ENCODE assay signal across 18 cellular contexts in the genomic region with DNA sequence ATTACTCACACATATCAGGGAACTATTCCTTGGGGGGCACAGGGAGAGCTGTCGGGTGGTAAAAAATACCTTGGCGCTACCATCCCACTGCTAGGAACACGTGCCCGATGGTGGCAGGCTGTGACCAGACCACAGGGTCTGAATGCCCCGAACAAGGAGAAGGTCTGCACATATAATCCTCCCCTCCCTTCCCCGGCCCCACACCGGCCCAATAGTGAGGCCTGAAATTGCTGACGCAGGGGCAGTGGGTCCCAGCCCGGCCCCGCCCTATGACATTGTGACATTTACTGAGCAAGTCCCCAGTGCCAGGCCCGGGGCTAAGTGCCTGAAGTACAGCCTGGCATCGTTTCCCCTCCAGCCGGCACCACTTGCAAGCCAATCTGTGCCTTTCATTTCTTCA. TPM values are rescaled to one million over a fixed set of nuclear protein-coding genes. Genes with fewer than 3 reads are reported as not detected.
A peak's percentile ranks its signal among the peaks of the same experiment; 100 is the strongest.
DNase-seq lines count a peak whose midpoint lies in the region; ATAC-seq, FAIRE-seq and TF ChIP-seq lines count a peak whose summit lies in the region.
"Had no signal": no experiment of that assay in that cellular context is flagged by ENCODE, and none has a peak within 500 bp of the region (broad histone marks: within the 10 kb centered on the region; RNA-seq: fewer than 3 reads in every experiment).

No MANE protein-coding gene starts in this region.

- TF ChIP-seq POLR2A in esophagus squamous epithelium (IDR thresholded peaks at IDR 0.05) (peak in 1 of 4 donors; percentile 29), HepG2 (IDR thresholded peaks at IDR 0.05; ENCODE audit: insufficient read depth in 1 of 2, low read depth in 2 of 2, low read length in 2 of 2) (no peak)

- no peak overlapping the region for H3K4ac ChIP-seq in mesenchymal stem cell (ENCODE audit: low read depth in 1 of 2, low read length in 2 of 2)

- H2BK5ac ChIP-seq in mesenchymal stem cell (ENCODE audit: low read depth, low read length, poor library complexity, severe bottlenecking) = no peak overlapping the region

- H3K36me3 ChIP-seq in ascending aorta (no peaks in the 10 kb centered on the region), esophagus squamous epithelium (no peaks in the 10 kb centered on the region), right atrium auricular region (no peaks in the 10 kb centered on the region), skeletal muscle tissue (ENCODE audit: control insufficient read depth in 3 of 3, insufficient read depth in 3 of 3, low read length in 3 of 3) (peaks cover 0 to 3% (median 2%) of the 10 kb centered on the region in 3 donors), HepG2 (replicated peaks in 1 of 2; ENCODE audit: control insufficient read depth in 1 of 2, insufficient read depth in 2 of 2, low read length in 2 of 2) (no peaks in the 10 kb centered on the region), mesenchymal stem cell (ENCODE audit: control insufficient read depth in 1 of 2, insufficient read depth in 2 of 2, low read depth in 1 of 2, low read length in 2 of 2) (peaks cover 0 to 62% of the 10 kb centered on the region in 2 experiments)

- no peaks in the 10 kb centered on the region for H3K4me1 Mint-ChIP-seq in activated CD4-positive, alpha-beta T cell treated with anti-CD3 and anti-CD28 coated beads for 36 hours

- TF ChIP-seq EP300 in HepG2 (IDR thresholded peaks at IDR 0.05; ENCODE audit: low read depth in 2 of 2, low read length in 2 of 2) = no peak
- TF ChIP-seq EP300 in HepG2 (CRISPR knock-in tag; IDR thresholded peaks at IDR 0.05; ENCODE audit: borderline replicate concordance) = no peak

- no peak for TF ChIP-seq RAD21 in HepG2 (CRISPR knock-in tag; IDR thresholded peaks at IDR 0.05)

- ATAC-seq in HepG2 = no peak
- no peak for ATAC-seq in activated CD4-positive, alpha-beta T cell treated with anti-CD3 and anti-CD28 coated beads for 36 hours
- ATAC-seq: CD8-positive, alpha-beta T cell had no signal

- no peak overlapping the region for H3K4me2 ChIP-seq in HepG2 (ENCODE audit: low read depth, low read length)
- H3K4me2 ChIP-seq in mesenchymal stem cell (ENCODE audit: low read length, poor library complexity, severe bottlenecking) = no peak overlapping the region

- H3K4me3 ChIP-seq in ascending aorta (peak overlapping the region in 1 of 2 donors; percentile 30), esophagus squamous epithelium (no peak overlapping the region), right atrium auricular region (no peak overlapping the region), skeletal muscle tissue (ENCODE audit: low read length in 3 of 3) (peak overlapping the region in 2 of 3 donors; percentile 30 to 60), HepG2 (replicated peaks in 1 of 3; ENCODE audit: insufficient read depth in 1 of 3, low read depth in 2 of 3, low read length in 3 of 3) (no peak overlapping the region), mesenchymal stem cell (ENCODE audit: insufficient read depth in 1 of 2, low read depth in 1 of 2, low read length in 2 of 2) (no peak overlapping the region)

- 75 to 83% methylated on average over 9 to 11 of the region's 13 CpGs for WGBS in esophagus squamous epithelium, 2 donors
- WGBS in HepG2 (ENCODE audit: low lambda C conversion rate) = 20% methylated on average over 3 of the region's 13 CpGs
- WGBS in mesenchymal stem cell = 96% methylated on average over 13 of the region's 13 CpGs

- H3K27ac Mint-ChIP-seq in activated CD4-positive, alpha-beta T cell treated with anti-CD3 and anti-CD28 coated beads for 36 hours = no peak overlapping the region
- H3K27ac Mint-ChIP-seq: CD8-positive, alpha-beta T cell; IgD-negative memory B cell had no signal

- H2BK120ac ChIP-seq in mesenchymal stem cell (ENCODE audit: low read depth, low read length) = no peak overlapping the region

- CTCF ChIA-PET in HepG2 (lab: Yijun Ruan, JAX; ENCODE audit: low intra/inter-chr PET ratio, low total read pairs) = no interaction called here
- CTCF ChIA-PET in activated CD4-positive, alpha-beta T cell treated with anti-CD3 and anti-CD28 coated beads for 36 hours (lab: Charles Lee) = interaction anchor here (0.6 kb wide), 1 partner anchor 493 kb away, joined by 3 read pairs; no protein-coding TSS in a partner anchor

- no peaks in the 10 kb centered on the region for H3K9me3 Mint-ChIP-seq in activated CD4-positive, alpha-beta T cell treated with anti-CD3 and anti-CD28 coated beads for 36 hours (ENCODE audit: low read depth)
- H3K9me3 Mint-ChIP-seq: CD8-positive, alpha-beta T cell; IgD-negative memory B cell had no signal

- intact Hi-C loops in ascending aorta (cut with DNase I) = no loop called here
- intact Hi-C loops in esophagus squamous epithelium (cut with DNase I) = no loop called here
- intact Hi-C loops in HepG2 (cut with micrococcal nuclease; ENCODE audit: unreplicated experiment) = no loop called here
- intact Hi-C loops in activated CD4-positive, alpha-beta T cell treated with anti-CD3 and anti-CD28 coated beads for 36 hours (cut with DNase I, micrococcal nuclease) = no loop called here

- H4K91ac ChIP-seq in mesenchymal stem cell (ENCODE audit: low read length) = no peak overlapping the region

- peaks cover 46% of the 10 kb centered on the region for H3K79me1 ChIP-seq in mesenchymal stem cell (replicated peaks; ENCODE audit: low read length, poor library complexity, severe bottlenecking)

- POLR2A ChIA-PET in HepG2 (lab: Yijun Ruan, JAX) = no interaction called here
- POLR2A ChIA-PET in activated CD4-positive, alpha-beta T cell treated with anti-CD3 and anti-CD28 coated beads for 36 hours (lab: Charles Lee) = no interaction called here

- no peak overlapping the region for H3K18ac ChIP-seq in mesenchymal stem cell (ENCODE audit: low read depth in 1 of 2, low read length in 2 of 2)

- H3K27me3 ChIP-seq in ascending aorta (no peaks in the 10 kb centered on the region), esophagus squamous epithelium (no peaks in the 10 kb centered on the region), right atrium auricular region (no peaks in the 10 kb centered on the region), skeletal muscle tissue (ENCODE audit: control insufficient read depth in 3 of 3, insufficient read depth in 3 of 3, low read length in 3 of 3) (no peaks in the 10 kb centered on the region), HepG2 (ENCODE audit: control insufficient read depth in 1 of 2, insufficient read depth in 2 of 2, low read length in 2 of 2) (peaks cover 2 to 7% of the 10 kb centered on the region in 2 experiments; a peak in 2 of 5 replicates), mesenchymal stem cell (ENCODE audit: control insufficient read depth in 1 of 2, insufficient read depth in 1 of 2, low read length in 2 of 2) (no peaks in the 10 kb centered on the region)

- no peaks in the 10 kb centered on the region for H4K20me1 ChIP-seq in HepG2 (ENCODE audit: insufficient read depth, low read length)

- no peaks in the 10 kb centered on the region for H3K36me3 Mint-ChIP-seq in activated CD4-positive, alpha-beta T cell treated with anti-CD3 and anti-CD28 coated beads for 36 hours (ENCODE audit: low read depth)
- H3K36me3 Mint-ChIP-seq: CD8-positive, alpha-beta T cell had no signal

- no peak overlapping the region for H2AFZ ChIP-seq in HepG2 (ENCODE audit: low read length)
- H2AFZ ChIP-seq in mesenchymal stem cell (ENCODE audit: low read depth, low read length) = no peak overlapping the region

- no peak overlapping the region for H2AK5ac ChIP-seq in mesenchymal stem cell (ENCODE audit: low read length, severe bottlenecking)

- in situ Hi-C loops in HepG2 (cut with HindIII; ENCODE audit: extremely low pct_ligation_motif_present, low pct_unique_long_range_greater_than_20kb) = no loop called here

- peak overlapping the region; percentile 30 to 77 (median 52) for H3K9ac ChIP-seq in skeletal muscle tissue (ENCODE audit: low read depth in 1 of 3, low read length in 3 of 3)
- no peak overlapping the region for H3K9ac ChIP-seq in HepG2 (ENCODE audit: insufficient read depth, low read depth, low read length)
- no peak overlapping the region for H3K9ac ChIP-seq in mesenchymal stem cell (ENCODE audit: low read length)

- FAIRE-seq in HepG2 (lab: Jason Lieb, UNC) = no peak
- FAIRE-seq: D721Med had no signal

- no peak overlapping the region for H3K23ac ChIP-seq in mesenchymal stem cell (ENCODE audit: low read length in 2 of 2)

- no peaks in the 10 kb centered on the region for H3K79me2 ChIP-seq in HepG2 (ENCODE audit: insufficient read depth, low read length)

- no peak overlapping the region for H2BK15ac ChIP-seq in mesenchymal stem cell (ENCODE audit: low read depth, poor library complexity, severe bottlenecking)

- BruUV-seq in HepG2 (replicated peaks; lab: Mats Ljungman, UMichigan) = no TSS peak

- peak overlapping the region; percentile 92 to 96 for H3K27ac ChIP-seq in ascending aorta
- H3K27ac ChIP-seq in esophagus squamous epithelium = peak overlapping the region in 3 of 4 donors; percentile 81 to 89 (median 86)
- peak overlapping the region; percentile 7 to 69 for H3K27ac ChIP-seq in right atrium auricular region
- H3K27ac ChIP-seq in skeletal muscle tissue (ENCODE audit: low read depth, low read length) = peak overlapping the region; percentile 84
- no peak overlapping the region for H3K27ac ChIP-seq in HepG2 (ENCODE audit: extremely low read length, insufficient read depth, low read length)
- no peak overlapping the region for H3K27ac ChIP-seq in mesenchymal stem cell (ENCODE audit: low read length, poor library complexity, severe bottlenecking)

- H4K8ac ChIP-seq in mesenchymal stem cell (ENCODE audit: low read length) = no peak overlapping the region

- H2BK12ac ChIP-seq in mesenchymal stem cell (ENCODE audit: low read length in 2 of 2) = no peak overlapping the region

- no peak overlapping the region for H3K14ac ChIP-seq in mesenchymal stem cell (ENCODE audit: low read length in 2 of 2)

- TF ChIP-seq CTCF in ascending aorta (IDR thresholded peaks at IDR 0.05) = no peak
- TF ChIP-seq CTCF in esophagus squamous epithelium (IDR thresholded peaks at IDR 0.05) = no peak
- no peak for TF ChIP-seq CTCF in right atrium auricular region (IDR thresholded peaks at IDR 0.05)
- TF ChIP-seq CTCF in HepG2 (CRISPR knock-in tag; IDR thresholded peaks at IDR 0.05) = no peak

- H3K4me1 ChIP-seq in ascending aorta (peaks cover 8 to 60% of the 10 kb centered on the region in 2 donors), esophagus squamous epithelium (peaks cover 0 to 61% (median 14%) of the 10 kb centered on the region in 3 donors), right atrium auricular region (peaks cover 0 to 46% of the 10 kb centered on the region in 2 donors), skeletal muscle tissue (ENCODE audit: control insufficient read depth in 3 of 3, insufficient read depth in 3 of 3, low read length in 3 of 3) (peaks cover 74 to 93% (median 87%) of the 10 kb centered on the region in 3 donors), HepG2 (ENCODE audit: insufficient read depth, low read length) (no peaks in the 10 kb centered on the region), mesenchymal stem cell (ENCODE audit: control insufficient read depth, insufficient read depth, low read depth, low read length) (peaks cover 28% of the 10 kb centered on the region)

- DNase-seq in ascending aorta (ENCODE audit: low spot score in 2 of 2) (peak in 1 of 2 donors; percentile 89), esophagus squamous epithelium (lab: John Stamatoyannopoulos, UW) (no peak), right atrium auricular region (ENCODE audit: low spot score) (no peak), HepG2 (ENCODE audit: low spot score) (no peak), mesenchymal stem cell (no peak), NCI-H510A treated with DMSO at 0.1 percent for 48 hours (lab: John Stamatoyannopoulos, UW) (no peak)
- DNase-seq in activated CD4-positive, alpha-beta T cell treated with anti-CD3 and anti-CD28 coated beads for 36 hours = no peak
- DNase-seq: CD8-positive, alpha-beta T cell; DMS79; H9; NCI-H1105 treated with DMSO at 0.1 percent for 48 hours; NCI-H1694 treated with DMSO at 0.1 percent for 48 hours; NCI-H2107; NCI-H345; NCI-H69 had no signal

- H3K9me3 ChIP-seq in ascending aorta (no peaks in the 10 kb centered on the region), esophagus squamous epithelium (no peaks in the 10 kb centered on the region), right atrium auricular region (peaks cover 0 to 7% of the 10 kb centered on the region in 2 donors), skeletal muscle tissue (ENCODE audit: control insufficient read depth in 3 of 3, low read length in 3 of 3) (no peaks in the 10 kb centered on the region), HepG2 (ENCODE audit: low read length) (no peaks in the 10 kb centered on the region), mesenchymal stem cell (ENCODE audit: control insufficient read depth, low read length) (no peaks in the 10 kb centered on the region)

- peaks cover 13% of the 10 kb centered on the region for H3K27me3 Mint-ChIP-seq in activated CD4-positive, alpha-beta T cell treated with anti-CD3 and anti-CD28 coated beads for 36 hours

- no peak overlapping the region for H3K4me3 Mint-ChIP-seq in activated CD4-positive, alpha-beta T cell treated with anti-CD3 and anti-CD28 coated beads for 36 hours
- H3K4me3 Mint-ChIP-seq: CD8-positive, alpha-beta T cell; H9; IgD-negative memory B cell had no signal

RNA-seq across cellular contexts. Expression of gene MN1, which starts 19.5 kb away (rescaled TPM):
- total RNA-seq in ascending aorta (23.0 TPM), esophagus squamous epithelium (1 to 10 TPM; 2.0 to 6.9 (median 3.1) TPM), right atrium auricular region (10 to 100 TPM; 13.0 to 14.3 TPM), skeletal muscle tissue (2.6 TPM), HepG2 (2016; rRNA removed; fragmentation: Illumina TruSeq; extraction: Trizol) (not detected in 2 replicates)
- total RNA-seq in HepG2 (2016; cell fraction: cytosol; rRNA removed; fragmentation: Illumina TruSeq; extraction: Trizol; ENCODE audit: low read depth) = not detected in 2 replicates
- 0.02 TPM in 1 of 2 replicates, not detected in the other for total RNA-seq in HepG2 (2016; cell fraction: insoluble cytoplasmic fraction; rRNA removed; fragmentation: Illumina TruSeq; extraction: Trizol)
- total RNA-seq in HepG2 (2016; cell fraction: membrane; rRNA removed; fragmentation: Illumina TruSeq; extraction: Trizol) = not detected in 2 replicates
- not detected in 2 replicates for total RNA-seq in HepG2 (2016; cell fraction: nucleus; rRNA removed; fragmentation: Illumina TruSeq; extraction: Trizol)
- 0.01 and 0.09 TPM in 2 replicates for polyA plus RNA-seq in HepG2 (2011; rRNA removed)
- polyA plus RNA-seq in HepG2 (2011; cell fraction: cytosol; rRNA removed) = 0.01 and 0.03 TPM in 2 replicates
- polyA plus RNA-seq in HepG2 (2011; cell fraction: nucleus; rRNA removed) = 0.03 and 0.05 TPM in 2 replicates
- polyA plus RNA-seq in HepG2 (2012) = 0.03 and 0.04 TPM in 2 replicates
- not detected in 2 replicates for polyA plus RNA-seq in HepG2 (2016; cell fraction: cytosol; fragmentation: Illumina TruSeq; extraction: Trizol; ENCODE audit: low read depth)
- polyA plus RNA-seq in HepG2 (2016; cell fraction: insoluble cytoplasmic fraction; fragmentation: Illumina TruSeq; extraction: Trizol; ENCODE audit: low read depth) = not detected in 2 replicates
- polyA plus RNA-seq in HepG2 (2016; cell fraction: membrane; fragmentation: Illumina TruSeq; extraction: Trizol; ENCODE audit: low read depth) = not detected in 2 replicates
- 0.11 TPM in 1 of 2 replicates, not detected in the other for polyA plus RNA-seq in HepG2 (2016; cell fraction: nucleus; fragmentation: Illumina TruSeq; extraction: Trizol; ENCODE audit: insufficient read depth, low read depth)
- 0.44 and 10.0 TPM in 2 replicates for polyA minus RNA-seq in HepG2 (2011; rRNA and poly(A)+ RNA removed; ENCODE audit: low replicate concordance)
- polyA minus RNA-seq in HepG2 (2011; cell fraction: cytosol; rRNA and poly(A)+ RNA removed) = not detected in 2 replicates
- polyA minus RNA-seq in HepG2 (2011; cell fraction: nucleus; rRNA and poly(A)+ RNA removed) = under 0.01 and 0.13 TPM in 2 replicates
- polyA plus RNA-seq in mesenchymal stem cell (2013, experiment 1 of 2) = 8.0 TPM
- polyA plus RNA-seq in mesenchymal stem cell (2013, experiment 2 of 2) = 6.6 TPM
- under 1 TPM; 0.05 to 0.12 TPM for total RNA-seq in activated CD4-positive, alpha-beta T cell treated with anti-CD3 and anti-CD28 coated beads for 36 hours
- polyA plus RNA-seq: IgD-negative memory B cell had no signal

Comparison
In these comparisons a context has a peak if more than half of its experiments do, and no peak if none do; other contexts are left out.
1. H3K27ac ChIP-seq: peak in ascending aorta (2 of 2), esophagus squamous epithelium (3 of 4), right atrium auricular region (2 of 2) and skeletal muscle tissue (single experiment); none in HepG2 (single experiment) and mesenchymal stem cell (single experiment).
2. H3K4me3 ChIP-seq: peak in skeletal muscle tissue (2 of 3); none in esophagus squamous epithelium (0 of 4), right atrium auricular region (0 of 2), HepG2 (0 of 3) and mesenchymal stem cell (0 of 2).
3. H3K9ac ChIP-seq: peak in skeletal muscle tissue (3 of 3); none in HepG2 (single experiment) and mesenchymal stem cell (single experiment).